Comparison of ENCODE assay signal across 8 cellular contexts in genomic region chr9:96419691-96419969, GRCh38. TPM values are rescaled to one million over a fixed set of nuclear protein-coding genes. Genes with fewer than 3 reads are reported as not detected.
DNase-seq lines count a peak whose midpoint lies in the region; ATAC-seq and TF ChIP-seq lines count a peak whose summit lies in the region.

No MANE protein-coding gene starts in this region.

- H3K36me3 Mint-ChIP-seq in activated CD4-positive, alpha-beta memory T cell treated with anti-CD3 and anti-CD28 coated beads for 36 hours = peaks cover 9% of the 10 kb centered on the region

- peak overlapping the region; percentile 89 for H3K27ac Mint-ChIP-seq in activated CD4-positive, alpha-beta memory T cell treated with anti-CD3 and anti-CD28 coated beads for 36 hours

- POLR2A ChIA-PET in HEK293 (lab: Yijun Ruan, JAX) = interaction anchor here (1.0 to 1.6 kb wide), 2 partner anchors 31 to 72 kb away, joined by 3 to 10 read pairs; partner anchors contain the start of gene HABP4
- POLR2A ChIA-PET in activated CD4-positive, alpha-beta memory T cell treated with anti-CD3 and anti-CD28 coated beads for 36 hours (lab: Charles Lee) = interaction anchor here (1.3 kb wide), 1 partner anchor 30 kb away, joined by 3 read pairs; the partner anchor contains the start of gene HABP4

- CTCF ChIA-PET in HEK293 (lab: Yijun Ruan, JAX) = interaction anchor here (0.5 to 1.0 kb wide), 2 partner anchors 32 to 298 kb away, joined by 3 to 4 read pairs; no protein-coding TSS in a partner anchor
- CTCF ChIA-PET in activated CD4-positive, alpha-beta memory T cell treated with anti-CD3 and anti-CD28 coated beads for 36 hours (lab: Charles Lee) = interaction anchor here (1.2 kb wide), 1 partner anchor 248 kb away, joined by 4 read pairs; no protein-coding TSS in a partner anchor

- H3K27ac ChIP-seq in HEK293 (ENCODE audit: extremely low read depth, low read depth, low read length) (peak overlapping the region; percentile 99), smooth muscle cell (ENCODE audit: low read depth) (peak overlapping the region; percentile 86)

- no peaks in the 10 kb centered on the region for H3K27me3 Mint-ChIP-seq in activated CD4-positive, alpha-beta memory T cell treated with anti-CD3 and anti-CD28 coated beads for 36 hours

- H3K4me3 Mint-ChIP-seq in activated CD4-positive, alpha-beta memory T cell treated with anti-CD3 and anti-CD28 coated beads for 36 hours = peak overlapping the region; percentile 88

- peaks cover 14% of the 10 kb centered on the region for H3F3A ChIP-seq in smooth muscle cell (ENCODE audit: low read depth)

- H3K9me3 Mint-ChIP-seq in activated CD4-positive, alpha-beta memory T cell treated with anti-CD3 and anti-CD28 coated beads for 36 hours = no peaks in the 10 kb centered on the region

- no peaks in the 10 kb centered on the region for H4K20me1 ChIP-seq in smooth muscle cell (ENCODE audit: low read depth)

- no peaks in the 10 kb centered on the region for H3K27me3 ChIP-seq in smooth muscle cell (ENCODE audit: low read depth)

- TF ChIP-seq CTCF in HEK293 (tag by site-specific recombination; IDR thresholded peaks at IDR 0.05) (no peak), smooth muscle cell (IDR thresholded peaks at IDR 0.05; ENCODE audit: borderline replicate concordance, insufficient read depth, poor library complexity, severe bottlenecking) (no peak), GM13977 (IDR thresholded peaks at IDR 0.05; ENCODE audit: extremely low read depth, insufficient read depth, missing control alignments) (no peak)

- no peak for ATAC-seq in HG02852 (IDR thresholded peaks at IDR 0.05; ENCODE audit: unreplicated experiment)

- peaks cover 26% of the 10 kb centered on the region for H3K4me1 Mint-ChIP-seq in activated CD4-positive, alpha-beta memory T cell treated with anti-CD3 and anti-CD28 coated beads for 36 hours (ENCODE audit: low read depth)

- peak overlapping the region; percentile 88 for H2AFZ ChIP-seq in smooth muscle cell (ENCODE audit: low read depth)

- intact Hi-C loops in activated CD4-positive, alpha-beta memory T cell treated with anti-CD3 and anti-CD28 coated beads for 36 hours (cut with micrococcal nuclease) = loop anchor here (2.0 to 10.0 kb wide), 7 partner anchors 37 to 1215 kb away; partner anchors contain the start of genes ERCC6L2, NCBP1, SLC35D2 and TSTD2

- H3K9me3 ChIP-seq in HEK293 (ENCODE audit: control insufficient read depth, insufficient read depth, low read depth, low read length) (no peaks in the 10 kb centered on the region), smooth muscle cell (replicated peaks; ENCODE audit: low read depth) (no peaks in the 10 kb centered on the region)

- H3K4me1 ChIP-seq in HEK293 (ENCODE audit: control insufficient read depth, insufficient read depth, low read length) = peaks cover 5% of the 10 kb centered on the region; the same call in 1 of the 2 replicates
- H3K4me1 ChIP-seq in smooth muscle cell (ENCODE audit: low read depth) = peaks cover 26% of the 10 kb centered on the region

- peaks cover 0 to 7% of the 10 kb centered on the region in 2 experiments; a peak in 2 of 3 replicates for H3K36me3 ChIP-seq in HEK293 (ENCODE audit: control insufficient read depth in 2 of 2, insufficient read depth in 1 of 2, low read length in 2 of 2)
- H3K36me3 ChIP-seq in smooth muscle cell (ENCODE audit: low read depth) = no peaks in the 10 kb centered on the region

- H3K79me2 ChIP-seq in smooth muscle cell (ENCODE audit: low read depth) = peaks cover 20% of the 10 kb centered on the region

- H3K4me3 ChIP-seq in HEK293 (ENCODE audit: low read depth, low read length) = peak overlapping the region; percentile 86
- peak overlapping the region; percentile 85 for H3K4me3 ChIP-seq in smooth muscle cell

- in situ Hi-C loops in GM13977 (cut with MboI; ENCODE audit: low pct_unique_long_range_greater_than_20kb, low sequenced_read_pairs, unreplicated experiment) = no loop called here

- DNase-seq in activated CD4-positive, alpha-beta memory T cell treated with anti-CD3 and anti-CD28 coated beads for 36 hours = no peak
- DNase-seq in globus pallidus (ENCODE audit: low spot score) (peak; percentile 22), smooth muscle cell (lab: John Stamatoyannopoulos, UW; ENCODE audit: unreplicated experiment) (no peak), GM13977 (ENCODE audit: low spot score) (no peak), NCI-H1436 treated with DMSO at 0.1 percent for 48 hours (lab: John Stamatoyannopoulos, UW) (no peak), NCI-H1694 treated with DMSO at 0.1 percent for 48 hours (lab: John Stamatoyannopoulos, UW) (no peak)

- 48% methylated on average over 2 of the region's 2 CpGs for WGBS in smooth muscle cell (ENCODE audit: low lambda C conversion rate)

- H3K4me2 ChIP-seq in smooth muscle cell = peak overlapping the region; percentile 100

- H3K9ac ChIP-seq in smooth muscle cell (ENCODE audit: low read depth) = no peak overlapping the region

TF ChIP-seq in HEK293, 187 proteins besides CTCF, POLR2A, EP300 and RAD21 (continues in another document):
- TF ChIP-seq GLIS2 (tag by site-specific recombination; IDR thresholded peaks at IDR 0.05) (no peak), ZNF37A (tag by site-specific recombination; IDR thresholded peaks at IDR 0.05) (no peak), ZNF426 (tag by site-specific recombination; IDR thresholded peaks at IDR 0.05) (no peak), WT1 (tag by site-specific recombination; IDR thresholded peaks at IDR 0.05) (no peak), ZNF24 (tag by site-specific recombination; IDR thresholded peaks at IDR 0.05) (no peak), MZF1 (tag by site-specific recombination; IDR thresholded peaks at IDR 0.05; ENCODE audit: borderline replicate concordance) (no peak), SCRT1 (tag by site-specific recombination; IDR thresholded peaks at IDR 0.05; ENCODE audit: borderline replicate concordance) (no peak), ZNF366 (tag by site-specific recombination; conservative IDR thresholded peaks at IDR 0.05) (no peak), GLIS1 (tag by site-specific recombination; IDR thresholded peaks at IDR 0.05) (no peak), ZNF518A (tag by site-specific recombination; conservative IDR thresholded peaks at IDR 0.05; ENCODE audit: low read depth) (no peak), ZNF155 (tag by site-specific recombination; IDR thresholded peaks at IDR 0.05) (no peak), ZNF701 (tag by site-specific recombination; IDR thresholded peaks at IDR 0.05) (no peak), ZNF596 (tag by site-specific recombination; IDR thresholded peaks at IDR 0.05) (no peak)
- TF ChIP-seq, protein P1, sequence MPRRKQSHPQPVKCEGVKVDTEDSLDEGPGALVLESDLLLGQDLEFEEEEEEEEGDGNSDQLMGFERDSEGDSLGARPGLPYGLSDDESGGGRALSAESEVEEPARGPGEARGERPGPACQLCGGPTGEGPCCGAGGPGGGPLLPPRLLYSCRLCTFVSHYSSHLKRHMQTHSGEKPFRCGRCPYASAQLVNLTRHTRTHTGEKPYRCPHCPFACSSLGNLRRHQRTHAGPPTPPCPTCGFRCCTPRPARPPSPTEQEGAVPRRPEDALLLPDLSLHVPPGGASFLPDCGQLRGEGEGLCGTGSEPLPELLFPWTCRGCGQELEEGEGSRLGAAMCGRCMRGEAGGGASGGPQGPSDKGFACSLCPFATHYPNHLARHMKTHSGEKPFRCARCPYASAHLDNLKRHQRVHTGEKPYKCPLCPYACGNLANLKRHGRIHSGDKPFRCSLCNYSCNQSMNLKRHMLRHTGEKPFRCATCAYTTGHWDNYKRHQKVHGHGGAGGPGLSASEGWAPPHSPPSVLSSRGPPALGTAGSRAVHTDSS (tag by site-specific recombination; IDR thresholded peaks at IDR 0.05) = no peak

RNA-seq across cellular contexts. Expression of gene ZNF367, which starts 1.5 kb away (rescaled TPM):
- total RNA-seq in activated CD4-positive, alpha-beta memory T cell treated with anti-CD3 and anti-CD28 coated beads for 36 hours = 10 to 100 TPM; 29.0 to 30.1 TPM
- 2.8 and 3.9 TPM in 2 replicates for total RNA-seq in smooth muscle cell
- 1.3 and 3.2 TPM in 2 replicates for polyA plus RNA-seq in smooth muscle cell

RNA-seq across cellular contexts. Expression of gene HABP4, which starts 30.3 kb away (rescaled TPM):
- 10 to 100 TPM; 17.4 to 19.0 TPM for total RNA-seq in activated CD4-positive, alpha-beta memory T cell treated with anti-CD3 and anti-CD28 coated beads for 36 hours
- total RNA-seq in smooth muscle cell = 12.1 and 13.5 TPM in 2 replicates
- polyA plus RNA-seq in smooth muscle cell = 26.8 and 28.9 TPM in 2 replicates

RNA-seq across cellular contexts. Expression of gene SLC35D2, which starts 36.1 kb away (rescaled TPM):
- 1 to 10 TPM; 8.1 to 8.5 TPM for total RNA-seq in activated CD4-positive, alpha-beta memory T cell treated with anti-CD3 and anti-CD28 coated beads for 36 hours
- total RNA-seq in smooth muscle cell = 15.7 and 25.5 TPM in 2 replicates
- 16.5 and 25.5 TPM in 2 replicates for polyA plus RNA-seq in smooth muscle cell
